1 cellular context compared by ENCODE assay signal in genomic region chr11:62726156-62727006, GRCh38.
TF ChIP-seq lines count a peak whose summit lies in the region.

No MANE protein-coding gene starts in this region.

TF ChIP-seq in SK-N-SH treated with all-trans-retinoic acid at 6 μM for 48 hours, 23 proteins besides CTCF, POLR2A, EP300 and RAD21 (continued from another document):
- no peak for TF ChIP-seq TSHZ2 (CRISPR knock-in tag; IDR thresholded peaks at IDR 0.05)
- TF ChIP-seq CSRNP3 (CRISPR knock-in tag; IDR thresholded peaks at IDR 0.05), result no peak
- no peak for TF ChIP-seq ZFP3 (CRISPR knock-in tag; IDR thresholded peaks at IDR 0.05)
